27 cellular contexts compared by ENCODE assay signal in genomic region chr14:104149278-104149595, GRCh38. TPM values are rescaled to one million over a fixed set of nuclear protein-coding genes. Genes with fewer than 3 reads are reported as not detected.
DNase-seq lines count a peak whose midpoint lies in the region; ATAC-seq and TF ChIP-seq lines count a peak whose summit lies in the region.
"Had no signal": no experiment of that assay in that cellular context is flagged by ENCODE, and none has a peak within 500 bp of the region (broad histone marks: within the 10 kb centered on the region; RNA-seq: fewer than 3 reads in every experiment).

No MANE protein-coding gene starts in this region.

- H3K27me3 ChIP-seq in heart left ventricle (no peaks in the 10 kb centered on the region), SJCRH30 (no peaks in the 10 kb centered on the region), iPS-20b (ENCODE audit: insufficient read depth, low read length) (no peaks in the 10 kb centered on the region), vagina (no peaks in the 10 kb centered on the region)
- H3K27me3 ChIP-seq: foreskin keratinocyte, upper lobe of right lung had no signal

- H3K4me1 ChIP-seq in heart left ventricle (peaks cover 0 to 50% (median 18%) of the 10 kb centered on the region in 12 donors), SJCRH30 (peaks cover 45% of the 10 kb centered on the region), iPS-20b (ENCODE audit: insufficient read depth, low read length) (peaks cover 12% of the 10 kb centered on the region; the same call in 1 of the 2 replicates), vagina (peaks cover 24% of the 10 kb centered on the region)
- H3K4me1 ChIP-seq: foreskin keratinocyte had no signal

- no peak for ATAC-seq in heart left ventricle
- no peak for ATAC-seq in Right ventricle myocardium inferior
- ATAC-seq in HG03521 (IDR thresholded peaks at IDR 0.05; ENCODE audit: unreplicated experiment) = no peak
- ATAC-seq: foreskin keratinocyte; naive thymus-derived CD4-positive, alpha-beta T cell; upper lobe of right lung had no signal

- TF ChIP-seq POLR2A in heart left ventricle (IDR thresholded peaks at IDR 0.05) (no peak), vagina (IDR thresholded peaks at IDR 0.05) (no peak)

- H3K27ac ChIP-seq in heart left ventricle = peak overlapping the region in 7 of 12 donors; percentile 8 to 52 (median 36)
- H3K27ac ChIP-seq in SJCRH30 = peak overlapping the region; percentile 96
- peak overlapping the region; percentile 54 for H3K27ac ChIP-seq in iPS-20b (ENCODE audit: low read length)
- peak overlapping the region; percentile 36 for H3K27ac ChIP-seq in vagina
- H3K27ac ChIP-seq: foreskin keratinocyte, GM23248, upper lobe of right lung, VCaP had no signal

- H3K4me3 ChIP-seq in heart left ventricle = peak overlapping the region in 1 of 12 donors; percentile 2
- H3K4me3 ChIP-seq in SJCRH30 = peak overlapping the region; percentile 4
- no peak overlapping the region for H3K4me3 ChIP-seq in iPS-20b (ENCODE audit: low read length)
- no peak overlapping the region for H3K4me3 ChIP-seq in vagina
- H3K4me3 ChIP-seq: esophagus squamous epithelium, GM23248, upper lobe of right lung had no signal

- peak overlapping the region; percentile 32; the same call in 1 of the 2 replicates for H3K9ac ChIP-seq in iPS-20b (ENCODE audit: low read depth, low read length)
- H3K9ac ChIP-seq: GM23248 had no signal

- WGBS in heart left ventricle, 4 donors = 78 to 100% (median 83%) methylated on average over 2 to 11 of the region's 11 CpGs; no CpG with 5 or more reads in 1 of the 4 donors

- H3K36me3 ChIP-seq in heart left ventricle (peaks cover 0 to 12% (median 0%) of the 10 kb centered on the region in 9 donors), SJCRH30 (peaks cover 11% of the 10 kb centered on the region), iPS-20b (ENCODE audit: insufficient read depth, low read depth, low read length) (peaks cover 12% of the 10 kb centered on the region), vagina (no peaks in the 10 kb centered on the region)
- H3K36me3 ChIP-seq: esophagus squamous epithelium, upper lobe of right lung had no signal

- intact Hi-C loops in heart left ventricle (cut with DNase I) = loop anchor here in 2 of 10 donors (10.0 kb wide), 2 partner anchors 76 to 146 kb away; no protein-coding TSS in a partner anchor
- intact Hi-C loops in Right ventricle myocardium inferior (cut with DNase I) = no loop called here
- intact Hi-C loops in vagina (cut with DNase I) = no loop called here

- POLR2A ChIA-PET in GM10248 (lab: Yijun Ruan, JAX) = no interaction called here

- no peak for TF ChIP-seq CTCF in heart left ventricle (IDR thresholded peaks at IDR 0.05)
- no peak for TF ChIP-seq CTCF in vagina (IDR thresholded peaks at IDR 0.05)
- no peak for TF ChIP-seq CTCF in GM10248 (IDR thresholded peaks at IDR 0.05; ENCODE audit: control extremely low read depth, extremely low read depth, low read depth, missing control alignments)

- H3K9me3 ChIP-seq in heart left ventricle (no peaks in the 10 kb centered on the region), SJCRH30 (replicated peaks) (no peaks in the 10 kb centered on the region), iPS-20b (ENCODE audit: insufficient read depth, low read depth, low read length) (no peaks in the 10 kb centered on the region), vagina (no peaks in the 10 kb centered on the region)
- H3K9me3 ChIP-seq: esophagus squamous epithelium, upper lobe of right lung had no signal

- CTCF ChIA-PET in GM10248 (lab: Yijun Ruan, JAX) = no interaction called here

- DNase-seq in heart left ventricle = peak in 2 of 5 donors; percentile 19 to 58
- DNase-seq in Right ventricle myocardium inferior (ENCODE audit: missing footprints) = no peak
- no peak for DNase-seq in SJCRH30
- no peak for DNase-seq in vagina (ENCODE audit: extremely low spot score in 2 of 2)
- no peak for DNase-seq in CD1c-positive myeloid dendritic cell (ENCODE audit: extremely low spot score)
- no peak for DNase-seq in GM10248 (ENCODE audit: extremely low spot score)
- DNase-seq: activated CD4-positive, alpha-beta T cell treated with anti-CD3 and anti-CD28 coated beads, Interleukin-2, amount 10 ng/mL, durations not matched to agents 24 days and 14 days; activated CD8-positive, alpha-beta memory T cell treated with anti-CD3 and anti-CD28 coated beads for 24 hours; activated T-cell treated with anti-CD3 and anti-CD28 coated beads for 4 hours; esophagus squamous epithelium; foreskin keratinocyte; hypothalamus; IMR-90; NCI-H1417 treated with DMSO at 0.1 percent for 48 hours; NCI-H2029 treated with DMSO at 0.1 percent for 48 hours; NCI-H345; occipital lobe; SIG-M5; stimulated activated naive CD4-positive, alpha-beta T cell; T1000; upper lobe of right lung had no signal

RNA-seq across cellular contexts. Expression of gene KIF26A, which starts 10.8 kb away (rescaled TPM):
- total RNA-seq in heart left ventricle (10 to 100 TPM in 2 of 9 donors, 1 to 10 TPM in 7; 4.9 to 12.6 (median 7.8) TPM), Right ventricle myocardium inferior (6.4 TPM), vagina (2.7 TPM)
- 1 to 10 TPM; 5.0 to 8.0 TPM for polyA plus RNA-seq in heart left ventricle
- total RNA-seq in SJCRH30 (2014; rRNA removed; shearing (Covaris generic)) = 68.2 and 72.1 TPM in 2 replicates
- total RNA-seq: GM23248, IMR-90, LHCN-M2 had no signal
- polyA plus RNA-seq: GM23248; IMR-90; naive thymus-derived CD4-positive, alpha-beta T cell had no signal

Comparison
In these comparisons a context has a peak if more than half of its experiments do, and no peak if none do; other contexts are left out.
1. H3K27ac ChIP-seq: peak in every context shown above with its lines; median percentile 96 in SJCRH30; 54 in iPS-20b; 36 in heart left ventricle; 36 in vagina.